In genomic region chr12:20501958-20502357, GRCh38 we compare ENCODE assay signal across 27 cellular contexts.
"Had no signal": no experiment of that assay in that cellular context is flagged by ENCODE, and none has a peak within 500 bp of the region (broad histone marks: within the 10 kb centered on the region; RNA-seq: fewer than 3 reads in every experiment).

No MANE protein-coding gene starts in this region.

- H3K27ac ChIP-seq: stomach, suprapubic skin, testis, thoracic aorta, thyroid gland, tibial artery, tibial nerve, transverse colon, upper lobe of left lung, upper lobe of right lung, uterus, vagina had no signal

- H3K36me3 ChIP-seq: stomach, suprapubic skin, thoracic aorta, thyroid gland, tibial artery, tibial nerve, transverse colon, upper lobe of left lung, upper lobe of right lung, uterus, vagina had no signal

- H3K4me1 ChIP-seq: stomach, suprapubic skin, testis, tibial nerve, transverse colon, upper lobe of left lung, upper lobe of right lung, uterus, vagina had no signal

- H3K4me3 ChIP-seq: stomach, suprapubic skin, testis, thoracic aorta, thyroid gland, tibial artery, tibial nerve, transverse colon, upper lobe of left lung, upper lobe of right lung, uterus, vagina had no signal

- ATAC-seq: stimulated activated effector memory CD8-positive, alpha-beta T cell treated with anti-CD3 and anti-CD28 coated beads, Interleukin-12 subunit alpha, Interleukin-12 subunit beta, amount 100 ng/mL, for 72 hours; stimulated activated memory B cell treated with anti-CD40 and anti-IgM and Interleukin-4, amounts not matched to agents 10 μg/mL and 1 μg/mL and 100 μg/mL, for 72 hours; stimulated activated naive B cell treated with anti-CD40 and anti-IgM and Interleukin-4, amounts not matched to agents 10 μg/mL and 1 μg/mL and 100 μg/mL, for 72 hours; stimulated activated naive CD8-positive, alpha-beta T cell treated with anti-CD3 and anti-CD28 coated beads, Interleukin-15, amount 100 ng/mL, for 72 hours; stimulated activated naive CD8-positive, alpha-beta T cell treated with anti-CD3 and anti-CD28 coated beads, Interleukin-15, Interleukin-2, amounts not matched to agents 100 U/mL and 50 U/mL, for 24 hours; upper lobe of right lung had no signal

- H3K9me3 ChIP-seq: stomach, suprapubic skin, testis, thoracic aorta, thyroid gland, tibial artery, tibial nerve, transverse colon, upper lobe of left lung, upper lobe of right lung, uterus, vagina had no signal

- DNase-seq: stimulated activated CD4-positive, alpha-beta T cell treated with anti-CD3 and anti-CD28 coated beads, Interleukin-2, amount 100 ng/mL, for 48 hours; stimulated activated CD4-positive, alpha-beta T cell treated with anti-CD3 and anti-CD28 coated beads, Interleukin-4, amount 100 ng/mL, for 1 hour; stimulated activated CD4-positive, alpha-beta T cell treated with anti-CD3 and anti-CD28 coated beads, Interleukin-4, amount 100 ng/mL, for 24 hours; stimulated activated CD4-positive, alpha-beta T cell treated with anti-CD3 and anti-CD28 coated beads, Interleukin-4, amount 100 ng/mL, for 4 hours; stimulated activated CD8-positive, alpha-beta memory T cell treated with anti-CD3 and anti-CD28 coated beads, Interleukin-4, amount 100 ng/mL, for 48 hours; stimulated activated naive B cell treated with anti-CD40 and anti-IgM and Interleukin-4, amounts not matched to agents 10 μg/mL and 1 μg/mL and 100 μg/mL, for 72 hours; stimulated activated naive CD4-positive, alpha-beta T cell; stimulated activated naive CD4-positive, alpha-beta T cell treated with Interleukin-2 at 50 U/mL for 16 hours; stimulated activated naive CD8-positive, alpha-beta T cell treated with anti-CD3 and anti-CD28 coated beads, Interleukin-15, amount 100 ng/mL, for 72 hours; stimulated activated naive CD8-positive, alpha-beta T cell treated with anti-CD3 and anti-CD28 coated beads, Interleukin-15, Interleukin-2, amounts not matched to agents 100 U/mL and 50 U/mL, for 24 hours; stomach; substantia nigra; testis; thyroid gland; tibial artery; transverse colon; trophoblast cell; upper lobe of left lung; upper lobe of right lung; uterus had no signal

- H3K27me3 ChIP-seq: stomach, suprapubic skin, testis, thyroid gland, tibial artery, tibial nerve, transverse colon, upper lobe of left lung, upper lobe of right lung, uterus, vagina had no signal

- FAIRE-seq: urothelium cell line had no signal
